In the genomic region with DNA sequence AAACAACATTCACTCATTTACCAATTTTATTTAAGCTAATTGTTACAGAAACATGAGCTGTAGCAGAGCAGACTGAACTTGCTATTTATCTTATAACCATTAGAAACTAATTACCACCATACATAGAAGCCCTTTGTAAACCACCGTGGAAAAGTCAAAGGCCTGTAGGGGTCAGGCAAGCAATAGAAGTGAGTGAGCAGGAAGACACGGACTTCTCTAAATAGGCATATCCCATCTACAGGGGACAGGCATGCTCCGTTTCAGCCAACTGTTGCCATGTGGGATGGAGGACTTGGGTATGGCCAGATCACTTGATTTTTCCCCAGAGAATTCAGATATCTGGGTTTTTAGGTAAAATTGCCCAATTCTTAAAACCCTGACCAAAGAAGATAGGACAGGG, we compare ENCODE assay signal across 8 cellular contexts. TPM values are rescaled to one million over a fixed set of nuclear protein-coding genes. Genes with fewer than 3 reads are reported as not detected.
DNase-seq lines count a peak whose midpoint lies in the region; ATAC-seq, FAIRE-seq and TF ChIP-seq lines count a peak whose summit lies in the region.

No MANE protein-coding gene starts in this region.

- H3K27me3 Mint-ChIP-seq in nephron progenitor cell (ENCODE audit: low read depth, poor library complexity): no peaks in the 10 kb centered on the region
- peaks cover 4% of the 10 kb centered on the region for H3K27me3 Mint-ChIP-seq in activated CD4-positive, alpha-beta T cell treated with anti-CD3 and anti-CD28 coated beads, Interleukin-2, amount 10 ng/mL, durations not matched to agents 7 days and 5 days

- H3K27me3 ChIP-seq in GM06990 (replicated peaks; ENCODE audit: control insufficient read depth, insufficient read depth, low read length) (no peaks in the 10 kb centered on the region), bronchial epithelial cell (ENCODE audit: control insufficient read depth, insufficient read depth, low read length) (no peaks in the 10 kb centered on the region)

- H3K4me3 Mint-ChIP-seq in nephron progenitor cell: no peak overlapping the region
- H3K4me3 Mint-ChIP-seq in activated CD4-positive, alpha-beta T cell treated with anti-CD3 and anti-CD28 coated beads, Interleukin-2, amount 10 ng/mL, durations not matched to agents 7 days and 5 days: no peak overlapping the region

- peak; percentile 32 for TF ChIP-seq CTCF in GM06990 (IDR thresholded peaks at IDR 0.05; ENCODE audit: insufficient read depth, low read length, poor library complexity, severe bottlenecking)
- TF ChIP-seq CTCF in bronchial epithelial cell (IDR thresholded peaks at IDR 0.05; ENCODE audit: insufficient read depth, low read length, severe bottlenecking): no peak
- peak; percentile 49 for TF ChIP-seq CTCF in nephron progenitor cell (IDR thresholded peaks at IDR 0.05)

- DNase-seq in GM06990 (ENCODE audit: extremely low read depth, insufficient read length) (no peak), Kasumi-1 (lab: John Stamatoyannopoulos, UW) (peak; percentile 46 to 53), bronchial epithelial cell (ENCODE audit: low read depth) (peak; percentile 3), nephron progenitor cell (peak; percentile 11), ecto neural progenitor cell (ENCODE audit: low spot score) (no peak)
- no peak for DNase-seq in activated CD4-positive, alpha-beta T cell treated with anti-CD3 and anti-CD28 coated beads, Interleukin-2, amount 10 ng/mL, durations not matched to agents 7 days and 5 days

- no peak for FAIRE-seq in bronchial epithelial cell (lab: Jason Lieb, UNC)

- H3K4me3 ChIP-seq in GM06990 (replicated peaks; ENCODE audit: low read depth, low read length): no peak overlapping the region
- H3K4me3 ChIP-seq in bronchial epithelial cell (ENCODE audit: low read depth, low read length): no peak overlapping the region

- H3K9me3 Mint-ChIP-seq in nephron progenitor cell: peaks cover 3% of the 10 kb centered on the region
- no peaks in the 10 kb centered on the region for H3K9me3 Mint-ChIP-seq in activated CD4-positive, alpha-beta T cell treated with anti-CD3 and anti-CD28 coated beads, Interleukin-2, amount 10 ng/mL, durations not matched to agents 7 days and 5 days

- peaks cover 12% of the 10 kb centered on the region for H3K4me1 Mint-ChIP-seq in nephron progenitor cell
- peaks cover 3% of the 10 kb centered on the region for H3K4me1 Mint-ChIP-seq in activated CD4-positive, alpha-beta T cell treated with anti-CD3 and anti-CD28 coated beads, Interleukin-2, amount 10 ng/mL, durations not matched to agents 7 days and 5 days

- CTCF ChIA-PET in activated CD4-positive, alpha-beta T cell treated with anti-CD3 and anti-CD28 coated beads, Interleukin-2, amount 10 ng/mL, durations not matched to agents 7 days and 5 days (lab: Charles Lee): no interaction called here

- peaks cover 12% of the 10 kb centered on the region for H3K36me3 Mint-ChIP-seq in nephron progenitor cell (ENCODE audit: low read depth)
- H3K36me3 Mint-ChIP-seq in activated CD4-positive, alpha-beta T cell treated with anti-CD3 and anti-CD28 coated beads, Interleukin-2, amount 10 ng/mL, durations not matched to agents 7 days and 5 days (ENCODE audit: low read depth): no peaks in the 10 kb centered on the region

- ATAC-seq in GM19452 (IDR thresholded peaks at IDR 0.05; ENCODE audit: unreplicated experiment) (no peak), GM19351 (IDR thresholded peaks at IDR 0.05; ENCODE audit: unreplicated experiment) (no peak)

- H3K36me3 ChIP-seq in GM06990 (ENCODE audit: control insufficient read depth, insufficient read depth, low read length) (no peaks in the 10 kb centered on the region), bronchial epithelial cell (ENCODE audit: control insufficient read depth, insufficient read depth, low read length) (no peaks in the 10 kb centered on the region)

- POLR2A ChIA-PET in activated CD4-positive, alpha-beta T cell treated with anti-CD3 and anti-CD28 coated beads, Interleukin-2, amount 10 ng/mL, durations not matched to agents 7 days and 5 days (lab: Charles Lee): no interaction called here

- H3K27ac Mint-ChIP-seq in nephron progenitor cell: no peak overlapping the region
- no peak overlapping the region for H3K27ac Mint-ChIP-seq in activated CD4-positive, alpha-beta T cell treated with anti-CD3 and anti-CD28 coated beads, Interleukin-2, amount 10 ng/mL, durations not matched to agents 7 days and 5 days

RNA-seq across cellular contexts. Expression of gene PRRC1, which starts 44.8 kb away (rescaled TPM):
- total RNA-seq in bronchial epithelial cell: 43.7 and 47.0 TPM in 2 replicates
- 10 to 100 TPM; 39.4 to 50.8 TPM for total RNA-seq in activated CD4-positive, alpha-beta T cell treated with anti-CD3 and anti-CD28 coated beads, Interleukin-2, amount 10 ng/mL, durations not matched to agents 7 days and 5 days

Comparison
In these comparisons a context has a peak if more than half of its experiments do, and no peak if none do; other contexts are left out.
1. DNase-seq: peak in Kasumi-1 (2 of 2), bronchial epithelial cell (single experiment) and nephron progenitor cell (single experiment); none in GM06990 (single experiment), ecto neural progenitor cell (single experiment) and activated CD4-positive, alpha-beta T cell treated with anti-CD3 and anti-CD28 coated beads, Interleukin-2, amount 10 ng/mL, durations not matched to agents 7 days and 5 days (single experiment).